In the genomic region with DNA sequence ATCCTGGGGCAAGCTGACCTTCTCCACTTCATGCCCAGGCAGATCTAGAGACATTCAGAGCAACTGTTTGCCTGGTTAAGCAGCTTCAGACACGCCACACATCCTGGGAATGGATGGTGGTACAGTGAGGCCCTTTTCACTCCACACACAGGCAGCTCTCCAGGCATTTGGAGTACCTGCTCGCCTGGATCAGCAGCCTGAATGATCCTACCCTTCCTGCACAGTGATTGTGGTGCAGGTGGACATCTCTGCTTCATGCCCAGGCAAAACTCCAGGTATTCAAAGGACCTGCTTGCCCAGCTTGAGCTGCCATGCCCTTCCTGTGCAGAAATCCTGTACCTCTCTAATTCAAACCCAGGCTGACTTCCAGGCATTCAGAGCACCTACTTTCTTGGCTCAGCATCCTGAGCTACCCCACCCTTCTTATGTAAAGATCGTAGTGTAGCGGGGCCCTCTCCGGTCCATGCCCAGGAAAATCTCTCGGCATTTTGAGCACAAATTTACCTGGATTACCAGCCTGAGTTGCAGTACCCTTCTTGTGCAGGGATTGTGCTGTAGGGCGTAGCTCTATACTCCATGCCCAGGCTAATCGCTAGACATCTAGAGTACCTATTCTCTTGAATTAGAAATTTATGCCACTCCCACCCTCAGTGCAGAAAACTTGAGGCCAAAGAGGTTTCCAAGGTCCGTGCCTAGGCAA, we compare ENCODE assay signal across 1 cellular context.
TF ChIP-seq lines count a peak whose summit lies in the region.

No MANE protein-coding gene starts in this region.

TF ChIP-seq in GM23338, 12 proteins besides CTCF, POLR2A, EP300 and RAD21 (continued from another document):
- TF ChIP-seq, protein P1, sequence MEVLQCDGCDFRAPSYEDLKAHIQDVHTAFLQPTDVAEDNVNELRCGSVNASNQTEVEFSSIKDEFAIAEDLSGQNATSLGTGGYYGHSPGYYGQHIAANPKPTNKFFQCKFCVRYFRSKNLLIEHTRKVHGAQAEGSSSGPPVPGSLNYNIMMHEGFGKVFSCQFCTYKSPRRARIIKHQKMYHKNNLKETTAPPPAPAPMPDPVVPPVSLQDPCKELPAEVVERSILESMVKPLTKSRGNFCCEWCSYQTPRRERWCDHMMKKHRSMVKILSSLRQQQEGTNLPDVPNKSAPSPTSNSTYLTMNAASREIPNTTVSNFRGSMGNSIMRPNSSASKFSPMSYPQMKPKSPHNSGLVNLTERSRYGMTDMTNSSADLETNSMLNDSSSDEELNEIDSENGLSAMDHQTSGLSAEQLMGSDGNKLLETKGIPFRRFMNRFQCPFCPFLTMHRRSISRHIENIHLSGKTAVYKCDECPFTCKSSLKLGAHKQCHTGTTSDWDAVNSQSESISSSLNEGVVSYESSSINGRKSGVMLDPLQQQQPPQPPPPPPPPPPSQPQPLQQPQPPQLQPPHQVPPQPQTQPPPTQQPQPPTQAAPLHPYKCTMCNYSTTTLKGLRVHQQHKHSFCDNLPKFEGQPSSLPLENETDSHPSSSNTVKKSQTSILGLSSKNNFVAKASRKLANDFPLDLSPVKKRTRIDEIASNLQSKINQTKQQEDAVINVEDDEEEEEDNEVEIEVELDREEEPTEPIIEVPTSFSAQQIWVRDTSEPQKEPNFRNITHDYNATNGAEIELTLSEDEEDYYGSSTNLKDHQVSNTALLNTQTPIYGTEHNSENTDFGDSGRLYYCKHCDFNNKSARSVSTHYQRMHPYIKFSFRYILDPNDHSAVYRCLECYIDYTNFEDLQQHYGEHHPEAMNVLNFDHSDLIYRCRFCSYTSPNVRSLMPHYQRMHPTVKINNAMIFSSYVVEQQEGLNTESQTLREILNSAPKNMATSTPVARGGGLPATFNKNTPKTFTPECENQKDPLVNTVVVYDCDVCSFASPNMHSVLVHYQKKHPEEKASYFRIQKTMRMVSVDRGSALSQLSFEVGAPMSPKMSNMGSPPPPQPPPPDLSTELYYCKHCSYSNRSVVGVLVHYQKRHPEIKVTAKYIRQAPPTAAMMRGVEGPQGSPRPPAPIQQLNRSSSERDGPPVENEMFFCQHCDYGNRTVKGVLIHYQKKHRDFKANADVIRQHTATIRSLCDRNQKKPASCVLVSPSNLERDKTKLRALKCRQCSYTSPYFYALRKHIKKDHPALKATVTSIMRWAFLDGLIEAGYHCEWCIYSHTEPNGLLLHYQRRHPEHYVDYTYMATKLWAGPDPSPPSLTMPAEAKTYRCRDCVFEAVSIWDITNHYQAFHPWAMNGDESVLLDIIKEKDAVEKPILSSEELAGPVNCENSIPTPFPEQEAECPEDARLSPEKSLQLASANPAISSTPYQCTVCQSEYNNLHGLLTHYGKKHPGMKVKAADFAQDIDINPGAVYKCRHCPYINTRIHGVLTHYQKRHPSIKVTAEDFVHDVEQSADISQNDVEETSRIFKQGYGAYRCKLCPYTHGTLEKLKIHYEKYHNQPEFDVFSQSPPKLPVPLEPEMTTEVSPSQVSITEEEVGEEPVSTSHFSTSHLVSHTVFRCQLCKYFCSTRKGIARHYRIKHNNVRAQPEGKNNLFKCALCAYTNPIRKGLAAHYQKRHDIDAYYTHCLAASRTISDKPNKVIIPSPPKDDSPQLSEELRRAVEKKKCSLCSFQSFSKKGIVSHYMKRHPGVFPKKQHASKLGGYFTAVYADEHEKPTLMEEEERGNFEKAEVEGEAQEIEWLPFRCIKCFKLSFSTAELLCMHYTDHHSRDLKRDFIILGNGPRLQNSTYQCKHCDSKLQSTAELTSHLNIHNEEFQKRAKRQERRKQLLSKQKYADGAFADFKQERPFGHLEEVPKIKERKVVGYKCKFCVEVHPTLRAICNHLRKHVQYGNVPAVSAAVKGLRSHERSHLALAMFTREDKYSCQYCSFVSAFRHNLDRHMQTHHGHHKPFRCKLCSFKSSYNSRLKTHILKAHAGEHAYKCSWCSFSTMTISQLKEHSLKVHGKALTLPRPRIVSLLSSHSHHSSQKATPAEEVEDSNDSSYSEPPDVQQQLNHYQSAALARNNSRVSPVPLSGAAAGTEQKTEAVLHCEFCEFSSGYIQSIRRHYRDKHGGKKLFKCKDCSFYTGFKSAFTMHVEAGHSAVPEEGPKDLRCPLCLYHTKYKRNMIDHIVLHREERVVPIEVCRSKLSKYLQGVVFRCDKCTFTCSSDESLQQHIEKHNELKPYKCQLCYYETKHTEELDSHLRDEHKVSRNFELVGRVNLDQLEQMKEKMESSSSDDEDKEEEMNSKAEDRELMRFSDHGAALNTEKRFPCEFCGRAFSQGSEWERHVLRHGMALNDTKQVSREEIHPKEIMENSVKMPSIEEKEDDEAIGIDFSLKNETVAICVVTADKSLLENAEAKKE (CRISPR knock-in tag; IDR thresholded peaks at IDR 0.05), result no peak
- TF ChIP-seq, protein P2, sequence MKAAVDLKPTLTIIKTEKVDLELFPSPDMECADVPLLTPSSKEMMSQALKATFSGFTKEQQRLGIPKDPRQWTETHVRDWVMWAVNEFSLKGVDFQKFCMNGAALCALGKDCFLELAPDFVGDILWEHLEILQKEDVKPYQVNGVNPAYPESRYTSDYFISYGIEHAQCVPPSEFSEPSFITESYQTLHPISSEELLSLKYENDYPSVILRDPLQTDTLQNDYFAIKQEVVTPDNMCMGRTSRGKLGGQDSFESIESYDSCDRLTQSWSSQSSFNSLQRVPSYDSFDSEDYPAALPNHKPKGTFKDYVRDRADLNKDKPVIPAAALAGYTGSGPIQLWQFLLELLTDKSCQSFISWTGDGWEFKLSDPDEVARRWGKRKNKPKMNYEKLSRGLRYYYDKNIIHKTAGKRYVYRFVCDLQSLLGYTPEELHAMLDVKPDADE (IDR thresholded peaks at IDR 0.05), result no peak
- TF ChIP-seq STAT1 (IDR thresholded peaks at IDR 0.05; ENCODE audit: unreplicated experiment), result no peak
